14 cellular contexts compared by ENCODE assay signal in genomic region chr4:127134490-127134889, GRCh38.
"Had no signal": no experiment of that assay in that cellular context is flagged by ENCODE, and none has a peak within 500 bp of the region (broad histone marks: within the 10 kb centered on the region; RNA-seq: fewer than 3 reads in every experiment).

No MANE protein-coding gene starts in this region.

- H3K36me3 ChIP-seq: colonic mucosa, esophagus squamous epithelium, gastrocnemius medialis, heart right ventricle, neutrophil, right atrium auricular region, stomach had no signal

- H3K27me3 ChIP-seq: colonic mucosa, esophagus squamous epithelium, gastrocnemius medialis, heart right ventricle, neutrophil, stomach had no signal

- H3K4me1 ChIP-seq: colonic mucosa, esophagus squamous epithelium, gastrocnemius medialis, heart right ventricle, right atrium auricular region, stomach had no signal

- ATAC-seq: gastrocnemius medialis; heart right ventricle; naive thymus-derived CD8-positive, alpha-beta T cell had no signal

- H3K4me3 ChIP-seq: colonic mucosa, esophagus squamous epithelium, gastrocnemius medialis, heart right ventricle, right atrium auricular region, skin epidermis, stomach had no signal

- H3K27ac ChIP-seq: colonic mucosa, esophagus squamous epithelium, gastrocnemius medialis, heart right ventricle, neutrophil, right atrium auricular region, skin epidermis, stomach had no signal

- DNase-seq: activated CD4-positive, alpha-beta T cell treated with anti-CD3 and anti-CD28 coated beads, Interleukin-2, amount 50 U/mL, for 1 hour; activated naive CD4-positive, alpha-beta T cell treated with anti-CD3 and anti-CD28 coated beads, Interleukin-2, amount 50 U/mL, for 16 hours; caudate nucleus; colonic mucosa; esophagus squamous epithelium; gastrocnemius medialis; heart right ventricle; naive thymus-derived CD8-positive, alpha-beta T cell; posterior cingulate gyrus; stimulated activated CD4-positive, alpha-beta T cell treated with anti-CD3 and anti-CD28 coated beads, Interleukin-4, amount 100 ng/mL, for 4 hours; stomach had no signal

- H3K9me3 ChIP-seq: colonic mucosa, esophagus squamous epithelium, gastrocnemius medialis, heart right ventricle, neutrophil, right atrium auricular region, stomach had no signal
